In genomic region chr12:3882896-3883564, GRCh38 we compare ENCODE assay signal across 8 cellular contexts. TPM values are rescaled to one million over a fixed set of nuclear protein-coding genes. Genes with fewer than 3 reads are reported as not detected.
DNase-seq lines count a peak whose midpoint lies in the region; ATAC-seq and TF ChIP-seq lines count a peak whose summit lies in the region.

No MANE protein-coding gene starts in this region.

- DNase-seq in DMS114 treated with DMSO at 0.1 percent for 48 hours (lab: John Stamatoyannopoulos, UW; ENCODE audit: unreplicated experiment) (peak; percentile 5), HAP-1 (ENCODE audit: low spot score in 2 of 2) (peak; percentile 21 to 46), WERI-Rb-1 (no peak), cerebellum (ENCODE audit: low spot score) (no peak), thyroid gland (no peak), GOT3 (lab: John Stamatoyannopoulos, UW) (no peak)

- no peak for TF ChIP-seq POLR2A in thyroid gland (IDR thresholded peaks at IDR 0.05)

- H3K4me1 ChIP-seq in HAP-1: peaks cover 2% of the 10 kb centered on the region
- peaks cover 0 to 4% (median 3%) of the 10 kb centered on the region in 4 donors for H3K4me1 ChIP-seq in liver (ENCODE audit: control insufficient read depth in 4 of 4, insufficient read depth in 4 of 4, low read length in 3 of 4)
- H3K4me1 ChIP-seq in thyroid gland: no peaks in the 10 kb centered on the region

- in situ Hi-C loops in HAP-1 (cut with MboI; ENCODE audit: low sequenced_read_pairs): loop anchor here (5.0 kb wide), 1 partner anchor 394 kb away; no protein-coding TSS in a partner anchor

- 42% methylated on average over 7 of the region's 7 CpGs for WGBS in liver
- WGBS in thyroid gland, 2 donors: 43 to 46% methylated on average over 7 of the region's 7 CpGs

- no peak overlapping the region for H3K4me3 ChIP-seq in HAP-1
- no peak overlapping the region for H3K4me3 ChIP-seq in WERI-Rb-1 (ENCODE audit: low read depth, low read length)
- H3K4me3 ChIP-seq in liver (ENCODE audit: low read depth in 1 of 3, low read length in 3 of 3): no peak overlapping the region
- H3K4me3 ChIP-seq in thyroid gland (replicated peaks in 1 of 3): no peak overlapping the region

- ATAC-seq in HG02852 (IDR thresholded peaks at IDR 0.05; ENCODE audit: unreplicated experiment): no peak

- H3K27me3 ChIP-seq in HAP-1 (ENCODE audit: low read depth) (no peaks in the 10 kb centered on the region), WERI-Rb-1 (ENCODE audit: insufficient read depth, low read depth, severe bottlenecking) (no peaks in the 10 kb centered on the region), liver (ENCODE audit: control insufficient read depth in 4 of 4, insufficient read depth in 4 of 4, low read length in 3 of 4) (peaks cover 0 to 2% (median 0%) of the 10 kb centered on the region in 4 donors), thyroid gland (no peaks in the 10 kb centered on the region)

- H3K9ac ChIP-seq in liver (ENCODE audit: low read depth in 1 of 2, low read length in 2 of 2): no peak overlapping the region

- TF ChIP-seq RAD21 in liver (IDR thresholded peaks at IDR 0.05): peak; percentile 47 to 60

- H3K9me3 ChIP-seq in HAP-1 (no peaks in the 10 kb centered on the region), WERI-Rb-1 (ENCODE audit: severe bottlenecking) (no peaks in the 10 kb centered on the region), liver (ENCODE audit: control insufficient read depth in 4 of 4, low read length in 3 of 4) (no peaks in the 10 kb centered on the region), thyroid gland (no peaks in the 10 kb centered on the region)

- intact Hi-C loops in thyroid gland (cut with DNase I): loop anchor here (10.0 kb wide), 1 partner anchor 112 kb away; no protein-coding TSS in a partner anchor

- H3K27ac ChIP-seq in WERI-Rb-1: no peak overlapping the region
- no peak overlapping the region for H3K27ac ChIP-seq in liver (ENCODE audit: low read depth in 1 of 2, low read length in 2 of 2)
- H3K27ac ChIP-seq in thyroid gland: no peak overlapping the region

- TF ChIP-seq CTCF in WERI-Rb-1 (IDR thresholded peaks at IDR 0.05; ENCODE audit: low read depth, low read length) (peak; percentile 41; the same call in 1 of the 2 replicates), liver (IDR thresholded peaks at IDR 0.05; ENCODE audit: low read depth, low read length, missing input control) (peak; percentile 28), thyroid gland (IDR thresholded peaks at IDR 0.05) (peak in 2 of 6 experiments; percentile 16 to 24)

- H3K36me3 ChIP-seq in HAP-1 (replicated peaks) (no peaks in the 10 kb centered on the region), WERI-Rb-1 (no peaks in the 10 kb centered on the region), liver (ENCODE audit: control insufficient read depth in 4 of 4, insufficient read depth in 3 of 4, low read depth in 1 of 4, low read length in 3 of 4) (no peaks in the 10 kb centered on the region), thyroid gland (no peaks in the 10 kb centered on the region)

TF ChIP-seq in liver, 16 proteins besides CTCF, POLR2A, EP300 and RAD21:
- TF ChIP-seq GABPA (IDR thresholded peaks at IDR 0.05 in 1 of 2, conservative IDR thresholded peaks at IDR 0.05 in 1 of 2): no peak
- no peak for TF ChIP-seq MAX (IDR thresholded peaks at IDR 0.05)
- TF ChIP-seq JUND (IDR thresholded peaks at IDR 0.05): no peak
- TF ChIP-seq YY1 (IDR thresholded peaks at IDR 0.05): no peak
- no peak for TF ChIP-seq SP1 (IDR thresholded peaks at IDR 0.05)
- TF ChIP-seq TAF1 (conservative IDR thresholded peaks at IDR 0.05): no peak
- no peak for TF ChIP-seq REST (IDR thresholded peaks at IDR 0.05)
- TF ChIP-seq EGR1 (IDR thresholded peaks at IDR 0.05; ENCODE audit: low read depth in 2 of 2): no peak
- no peak for TF ChIP-seq FOXA1 (IDR thresholded peaks at IDR 0.05)
- TF ChIP-seq ZBTB33 (IDR thresholded peaks at IDR 0.05): no peak
- TF ChIP-seq RXRA (IDR thresholded peaks at IDR 0.05): no peak
- no peak for TF ChIP-seq ATF3 (IDR thresholded peaks at IDR 0.05)
- TF ChIP-seq HNF4G (IDR thresholded peaks at IDR 0.05): no peak
- no peak for TF ChIP-seq HNF4A (conservative IDR thresholded peaks at IDR 0.05)
- no peak for TF ChIP-seq NR2F2 (IDR thresholded peaks at IDR 0.05)
- TF ChIP-seq FOXA2 (IDR thresholded peaks at IDR 0.05): no peak

RNA-seq across cellular contexts. Expression of gene PARP11, which starts 9.8 kb away (rescaled TPM):
- total RNA-seq in liver (1 to 10 TPM; 5.7 to 7.1 TPM), cerebellum (17.0 TPM), thyroid gland (10 to 100 TPM in 3 of 4 donors, 1 to 10 TPM in 1; 8.7 to 26.2 (median 15.4) TPM)
- 1 to 10 TPM; 2.2 to 2.4 TPM for polyA plus RNA-seq in liver

Comparison
In these comparisons a context has a peak if more than half of its experiments do, and no peak if none do; other contexts are left out.
1. DNase-seq: peak in DMS114 treated with DMSO at 0.1 percent for 48 hours (single experiment) and HAP-1 (2 of 2); none in WERI-Rb-1 (single experiment), cerebellum (single experiment), thyroid gland (0 of 2) and GOT3 (single experiment).